22 cellular contexts compared by ENCODE assay signal in genomic region chr17:12672944-12673343, GRCh38. TPM values are rescaled to one million over a fixed set of nuclear protein-coding genes. Genes with fewer than 3 reads are reported as not detected.
"Had no signal": no experiment of that assay in that cellular context is flagged by ENCODE, and none has a peak within 500 bp of the region (broad histone marks: within the 10 kb centered on the region; RNA-seq: fewer than 3 reads in every experiment).

No MANE protein-coding gene starts in this region.

- H3K36me3 Mint-ChIP-seq: activated naive CD8-positive, alpha-beta T cell treated with anti-CD3 and anti-CD28 coated beads, Interleukin-2, amount 10 ng/mL, durations not matched to agents 7 days and 5 days; natural killer cell; stimulated activated naive B cell treated with anti-CD40 and anti-IgM and Interleukin-4, amounts not matched to agents 10 μg/mL and 1 μg/mL and 100 μg/mL, for 72 hours; T-cell had no signal

- H3K36me3 ChIP-seq: upper lobe of right lung had no signal

- FAIRE-seq: kidney had no signal

- H3K4me3 Mint-ChIP-seq: activated B cell treated with CpG ODN at 0.5 μM for 24 hours; activated CD4-positive, alpha-beta T cell treated with anti-CD3 and anti-CD28 coated beads for 36 hours; activated naive CD4-positive, alpha-beta T cell treated with anti-CD3 and anti-CD28 coated beads for 36 hours; activated naive CD8-positive, alpha-beta T cell treated with anti-CD3 and anti-CD28 coated beads, Interleukin-2, amount 10 ng/mL, durations not matched to agents 7 days and 5 days; activated T-cell treated with anti-CD3 and anti-CD28 coated beads, Interleukin-2, amount 50 U/mL, for 72 hours; natural killer cell; stimulated activated naive B cell treated with anti-CD40 and anti-IgM and Interleukin-4, amounts not matched to agents 10 μg/mL and 1 μg/mL and 100 μg/mL, for 72 hours; T-cell had no signal

- DNase-seq: activated B cell treated with CpG ODN at 0.5 μM for 24 hours; activated CD4-positive, alpha-beta T cell treated with anti-CD3 and anti-CD28 coated beads for 36 hours; activated CD4-positive, alpha-beta T cell treated with anti-CD3 and anti-CD28 coated beads, Interleukin-2, amount 50 U/mL, for 4 hours; activated effector memory CD4-positive, alpha-beta T cell treated with Interleukin-2 at 50 U/mL for 16 hours; activated naive CD4-positive, alpha-beta T cell treated with anti-CD3 and anti-CD28 coated beads for 36 hours; activated naive CD8-positive, alpha-beta T cell treated with anti-CD3 and anti-CD28 coated beads, Interleukin-2, amount 10 ng/mL, durations not matched to agents 7 days and 5 days; activated T-cell treated with anti-CD3 and anti-CD28 coated beads, Interleukin-2, amount 50 U/mL, for 72 hours; amniotic stem cell; dermis blood vessel endothelial cell; effector CD8-positive, alpha-beta T cell; erythroblast; foreskin keratinocyte; kidney; natural killer cell; right cardiac atrium; stimulated activated CD4-positive, alpha-beta T cell treated with anti-CD3 and anti-CD28 coated beads, Interleukin-15, amount 100 ng/mL, for 24 hours; stimulated activated naive B cell treated with anti-CD40 and anti-IgM and Interleukin-4, amounts not matched to agents 10 μg/mL and 1 μg/mL and 100 μg/mL, for 72 hours; T-cell; upper lobe of right lung had no signal

- H3K27ac Mint-ChIP-seq: activated B cell treated with CpG ODN at 0.5 μM for 24 hours; activated CD4-positive, alpha-beta T cell treated with anti-CD3 and anti-CD28 coated beads for 36 hours; activated naive CD4-positive, alpha-beta T cell treated with anti-CD3 and anti-CD28 coated beads for 36 hours; activated naive CD8-positive, alpha-beta T cell treated with anti-CD3 and anti-CD28 coated beads, Interleukin-2, amount 10 ng/mL, durations not matched to agents 7 days and 5 days; activated T-cell treated with anti-CD3 and anti-CD28 coated beads, Interleukin-2, amount 50 U/mL, for 72 hours; natural killer cell; progenitor cell of endocrine pancreas; stimulated activated naive B cell treated with anti-CD40 and anti-IgM and Interleukin-4, amounts not matched to agents 10 μg/mL and 1 μg/mL and 100 μg/mL, for 72 hours; T-cell had no signal

- H3K4me3 ChIP-seq: lung, upper lobe of right lung had no signal

- H3K27me3 ChIP-seq: foreskin keratinocyte, upper lobe of right lung had no signal

- H3K27me3 Mint-ChIP-seq: progenitor cell of endocrine pancreas had no signal

- H3K9me3 ChIP-seq: upper lobe of right lung had no signal

- H3K9me3 Mint-ChIP-seq: activated B cell treated with CpG ODN at 0.5 μM for 24 hours; activated naive CD4-positive, alpha-beta T cell treated with anti-CD3 and anti-CD28 coated beads for 36 hours; activated naive CD8-positive, alpha-beta T cell treated with anti-CD3 and anti-CD28 coated beads, Interleukin-2, amount 10 ng/mL, durations not matched to agents 7 days and 5 days; activated T-cell treated with anti-CD3 and anti-CD28 coated beads, Interleukin-2, amount 50 U/mL, for 72 hours; stimulated activated naive B cell treated with anti-CD40 and anti-IgM and Interleukin-4, amounts not matched to agents 10 μg/mL and 1 μg/mL and 100 μg/mL, for 72 hours; T-cell had no signal

- H3K4me1 Mint-ChIP-seq: activated B cell treated with CpG ODN at 0.5 μM for 24 hours; activated CD4-positive, alpha-beta T cell treated with anti-CD3 and anti-CD28 coated beads for 36 hours; activated naive CD8-positive, alpha-beta T cell treated with anti-CD3 and anti-CD28 coated beads, Interleukin-2, amount 10 ng/mL, durations not matched to agents 7 days and 5 days; natural killer cell; stimulated activated naive B cell treated with anti-CD40 and anti-IgM and Interleukin-4, amounts not matched to agents 10 μg/mL and 1 μg/mL and 100 μg/mL, for 72 hours; T-cell had no signal

- H3K27ac ChIP-seq: foreskin keratinocyte, upper lobe of right lung had no signal

- H3K4me1 ChIP-seq: upper lobe of right lung had no signal

- ATAC-seq: activated CD4-positive, alpha-beta T cell treated with anti-CD3 and anti-CD28 coated beads for 36 hours; activated T-cell treated with anti-CD3 and anti-CD28 coated beads, Interleukin-2, amount 50 U/mL, for 72 hours; left lobe of liver; natural killer cell; right cardiac atrium; stimulated activated naive B cell treated with anti-CD40 and anti-IgM and Interleukin-4, amounts not matched to agents 10 μg/mL and 1 μg/mL and 100 μg/mL, for 72 hours; T-cell; upper lobe of right lung had no signal

RNA-seq across cellular contexts. Expression of gene MYOCD, which starts 7.3 kb away (rescaled TPM):
- total RNA-seq: activated CD4-positive, alpha-beta T cell treated with anti-CD3 and anti-CD28 coated beads for 36 hours; activated naive CD4-positive, alpha-beta T cell treated with anti-CD3 and anti-CD28 coated beads for 36 hours; activated naive CD8-positive, alpha-beta T cell treated with anti-CD3 and anti-CD28 coated beads, Interleukin-2, amount 10 ng/mL, durations not matched to agents 7 days and 5 days; activated T-cell treated with anti-CD3 and anti-CD28 coated beads, Interleukin-2, amount 50 U/mL, for 72 hours; foreskin keratinocyte; natural killer cell; T-cell had no signal
